ENCODE assay signal across 8 cellular contexts in genomic region chr11:57762235-57762866, GRCh38.
DNase-seq lines count a peak whose midpoint lies in the region; ATAC-seq, FAIRE-seq and TF ChIP-seq lines count a peak whose summit lies in the region.

No MANE protein-coding gene starts in this region.

- H3K4me3 ChIP-seq in retinal pigment epithelial cell (ENCODE audit: low read length): peak overlapping the region; percentile 92

- ATAC-seq in SK-N-SH treated with all-trans-retinoic acid at 6 μM for 48 hours (peak; percentile 48), HG03469 (IDR thresholded peaks at IDR 0.05; ENCODE audit: unreplicated experiment) (no peak), GM19395 (IDR thresholded peaks at IDR 0.05; ENCODE audit: unreplicated experiment) (no peak)

- no peak for DNase-seq in GM19239 (ENCODE audit: insufficient read length, low spot score)
- peak; percentile 25 for DNase-seq in glomerular visceral epithelial cell (ENCODE audit: extremely low spot score)
- no peak for DNase-seq in retinal pigment epithelial cell (ENCODE audit: low read depth)
- no peak for DNase-seq in middle frontal gyrus (ENCODE audit: extremely low spot score, low spot score)
- DNase-seq in GM10266 (ENCODE audit: extremely low spot score): no peak

- peak; percentile 62 for FAIRE-seq in GM19239 (lab: Jason Lieb, UNC)

- TF ChIP-seq CTCF in retinal pigment epithelial cell (conservative IDR thresholded peaks at IDR 0.05; ENCODE audit: low read depth, low read length) (no peak), GM10266 (IDR thresholded peaks at IDR 0.05; ENCODE audit: control insufficient read depth, insufficient read depth, low read depth, missing control alignments) (no peak)

TF ChIP-seq in SK-N-SH treated with all-trans-retinoic acid at 6 μM for 48 hours, 23 proteins besides CTCF, POLR2A, EP300 and RAD21:
- TF ChIP-seq TSHZ2 (CRISPR knock-in tag; IDR thresholded peaks at IDR 0.05) (no peak), TOX (CRISPR knock-in tag; IDR thresholded peaks at IDR 0.05; ENCODE audit: borderline replicate concordance) (no peak), ESRRG (CRISPR knock-in tag; IDR thresholded peaks at IDR 0.05) (no peak), TCF4 (CRISPR knock-in tag; IDR thresholded peaks at IDR 0.05; ENCODE audit: borderline replicate concordance) (no peak), POU6F1 (CRISPR knock-in tag; IDR thresholded peaks at IDR 0.05; ENCODE audit: borderline replicate concordance, low read depth) (no peak), OSR1 (CRISPR knock-in tag; IDR thresholded peaks at IDR 0.05) (no peak), CREB5 (CRISPR knock-in tag; IDR thresholded peaks at IDR 0.05; ENCODE audit: low read depth) (no peak), BACH2 (CRISPR knock-in tag; IDR thresholded peaks at IDR 0.05; ENCODE audit: borderline replicate concordance) (no peak), ZNF8 (CRISPR knock-in tag; IDR thresholded peaks at IDR 0.05) (no peak), RARB (CRISPR knock-in tag; IDR thresholded peaks at IDR 0.05) (no peak)
